ENCODE assay signal across 19 cellular contexts in genomic region chr11:132959663-132960062, GRCh38.
"Had no signal": no experiment of that assay in that cellular context is flagged by ENCODE, and none has a peak within 500 bp of the region (broad histone marks: within the 10 kb centered on the region; RNA-seq: fewer than 3 reads in every experiment).

No MANE protein-coding gene starts in this region.

- H3K4me1 ChIP-seq: esophagus squamous epithelium, foreskin keratinocyte, psoas muscle, thyroid gland, uterus had no signal

- H3K4me3 Mint-ChIP-seq: naive thymus-derived CD4-positive, alpha-beta T cell; type B pancreatic cell had no signal

- H3K27me3 ChIP-seq: esophagus squamous epithelium, foreskin keratinocyte, neutrophil, suprapubic skin, thyroid gland, uterus had no signal

- H3K4me1 Mint-ChIP-seq: naive thymus-derived CD4-positive, alpha-beta T cell had no signal

- H3K36me3 Mint-ChIP-seq: naive thymus-derived CD4-positive, alpha-beta T cell; type B pancreatic cell had no signal

- DNase-seq: cortex of kidney; effector memory CD4-positive, alpha-beta T cell; esophagus squamous epithelium; foreskin keratinocyte; left colon; naive thymus-derived CD4-positive, alpha-beta T cell; psoas muscle; sigmoid colon; stimulated activated CD4-positive, alpha-beta T cell treated with anti-CD3 and anti-CD28 coated beads, Interleukin-2, amount 100 ng/mL, for 24 hours; stimulated activated naive CD4-positive, alpha-beta T cell; stomach; thyroid gland; uterus had no signal

- H3K4me3 ChIP-seq: esophagus squamous epithelium, hepatocyte, psoas muscle, skin epidermis, stomach, suprapubic skin, thyroid gland had no signal

- H3K36me3 ChIP-seq: esophagus squamous epithelium, neutrophil, sigmoid colon, stomach, suprapubic skin, thyroid gland, uterus had no signal

- ATAC-seq: foreskin keratinocyte; left colon; left ventricle myocardium superior; naive thymus-derived CD4-positive, alpha-beta T cell; psoas muscle had no signal

- H3K9me3 Mint-ChIP-seq: type B pancreatic cell had no signal

- H3K9me3 ChIP-seq: esophagus squamous epithelium, neutrophil, psoas muscle, sigmoid colon, stomach, suprapubic skin, thyroid gland, uterus had no signal

- H3K27ac Mint-ChIP-seq: naive thymus-derived CD4-positive, alpha-beta T cell; type B pancreatic cell had no signal
